8 cellular contexts compared by ENCODE assay signal in the genomic region with DNA sequence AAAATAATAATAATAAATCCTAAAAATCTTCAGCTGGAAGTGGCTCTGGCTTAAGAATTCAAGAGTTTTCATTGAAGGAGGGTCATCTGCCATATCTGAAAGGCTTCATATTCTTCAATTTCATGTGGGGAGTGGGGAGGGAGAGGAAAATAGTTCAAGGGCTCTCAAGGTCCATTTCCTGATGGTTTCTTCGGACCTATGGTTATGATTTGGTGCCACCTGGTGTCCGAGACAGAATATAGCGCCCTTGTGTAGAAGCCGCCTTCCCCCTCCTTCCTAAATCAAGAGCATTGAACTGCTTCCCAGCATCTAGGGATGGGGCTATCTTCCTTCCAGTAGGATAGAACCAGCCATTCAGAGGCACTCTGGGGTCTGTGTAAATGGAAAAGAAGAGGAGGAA. TPM values are rescaled to one million over a fixed set of nuclear protein-coding genes. Genes with fewer than 3 reads are reported as not detected.
DNase-seq lines count a peak whose midpoint lies in the region; ATAC-seq and TF ChIP-seq lines count a peak whose summit lies in the region.

No MANE protein-coding gene starts in this region.

- DNase-seq in AG04450 (ENCODE audit: low read depth, low spot score) (peak; percentile 27), GM13977 (ENCODE audit: low spot score) (peak; percentile 64), NCI-H1694 treated with DMSO at 0.1 percent for 48 hours (lab: John Stamatoyannopoulos, UW) (peak; percentile 16), T1000 (lab: John Stamatoyannopoulos, UW) (peak; percentile 2), left kidney (ENCODE audit: low read depth, low spot score) (peak; percentile 81)
- DNase-seq in central memory CD4-positive, alpha-beta T cell = peak; percentile 34
- DNase-seq in stimulated activated naive B cell treated with anti-CD40 and anti-IgM and Interleukin-4, amounts not matched to agents 10 μg/mL and 1 μg/mL and 100 μg/mL, for 72 hours = peak; percentile 12

- no peaks in the 10 kb centered on the region for H3K9me3 Mint-ChIP-seq in stimulated activated naive B cell treated with anti-CD40 and anti-IgM and Interleukin-4, amounts not matched to agents 10 μg/mL and 1 μg/mL and 100 μg/mL, for 72 hours

- POLR2A ChIA-PET in AG04450 (lab: Yijun Ruan, JAX) = no interaction called here

- H3K27ac ChIP-seq in AG04450 (ENCODE audit: low read depth, low read length) = no peak overlapping the region

- peaks cover 0 to 4% of the 10 kb centered on the region in 2 donors for H3K27me3 Mint-ChIP-seq in stimulated activated naive B cell treated with anti-CD40 and anti-IgM and Interleukin-4, amounts not matched to agents 10 μg/mL and 1 μg/mL and 100 μg/mL, for 72 hours

- TF ChIP-seq CTCF in AG04450 (IDR thresholded peaks at IDR 0.05; ENCODE audit: low read depth, low read length) (peak; percentile 59), GM13977 (IDR thresholded peaks at IDR 0.05; ENCODE audit: extremely low read depth, insufficient read depth, missing control alignments) (peak; percentile 81)

- ATAC-seq in stimulated activated naive B cell treated with anti-CD40 and anti-IgM and Interleukin-4, amounts not matched to agents 10 μg/mL and 1 μg/mL and 100 μg/mL, for 72 hours (replicated peaks) = no peak
- no peak for ATAC-seq in HG03139 (IDR thresholded peaks at IDR 0.05; ENCODE audit: unreplicated experiment)

- CTCF ChIA-PET in AG04450 (lab: Charles Lee) = interaction anchor here (1.1 to 4.9 kb wide), 4 partner anchors 181 to 410 kb away, joined by 3 to 51 read pairs (median 16); no protein-coding TSS in a partner anchor

- no peak overlapping the region for H3K4me3 Mint-ChIP-seq in stimulated activated naive B cell treated with anti-CD40 and anti-IgM and Interleukin-4, amounts not matched to agents 10 μg/mL and 1 μg/mL and 100 μg/mL, for 72 hours

- H3K27me3 ChIP-seq in AG04450 (ENCODE audit: control insufficient read depth, insufficient read depth, low read length) = no peaks in the 10 kb centered on the region

- H3K4me3 ChIP-seq in AG04450 (ENCODE audit: low read depth, low read length) = no peak overlapping the region

- no peaks in the 10 kb centered on the region for H3K9me3 ChIP-seq in AG04450 (ENCODE audit: control insufficient read depth, insufficient read depth, low read length)

- H3K27ac Mint-ChIP-seq in stimulated activated naive B cell treated with anti-CD40 and anti-IgM and Interleukin-4, amounts not matched to agents 10 μg/mL and 1 μg/mL and 100 μg/mL, for 72 hours = no peak overlapping the region

- in situ Hi-C loops in GM13977 (cut with MboI; ENCODE audit: low pct_unique_long_range_greater_than_20kb, low sequenced_read_pairs, unreplicated experiment) = loop anchor here (10.0 kb wide), 1 partner anchor 184 kb away; no protein-coding TSS in a partner anchor

- H3K36me3 Mint-ChIP-seq in stimulated activated naive B cell treated with anti-CD40 and anti-IgM and Interleukin-4, amounts not matched to agents 10 μg/mL and 1 μg/mL and 100 μg/mL, for 72 hours = peaks cover 1 to 12% of the 10 kb centered on the region in 2 donors

- peaks cover 1 to 8% of the 10 kb centered on the region in 2 donors for H3K4me1 Mint-ChIP-seq in stimulated activated naive B cell treated with anti-CD40 and anti-IgM and Interleukin-4, amounts not matched to agents 10 μg/mL and 1 μg/mL and 100 μg/mL, for 72 hours

RNA-seq across cellular contexts. Expression of a gene that starts 34.3 kb away (rescaled TPM):
- 0.36 and 0.42 TPM in 2 replicates for polyA plus RNA-seq in AG04450 (2011; rRNA removed)
- 0.37 and 0.43 TPM in 2 replicates for polyA minus RNA-seq in AG04450 (2011; rRNA and poly(A)+ RNA removed)

RNA-seq across cellular contexts. Expression of a gene that starts 44.1 kb away (rescaled TPM):
- not detected in 2 replicates for polyA plus RNA-seq in AG04450 (2011; rRNA removed)
- polyA minus RNA-seq in AG04450 (2011; rRNA and poly(A)+ RNA removed) = not detected in 2 replicates

Comparison
In these comparisons a context has a peak if more than half of its experiments do, and no peak if none do; other contexts are left out.
1. DNase-seq: peak in every context shown above with its lines; median percentile 81 in left kidney; 64 in GM13977; 34 in central memory CD4-positive, alpha-beta T cell; 27 in AG04450; 16 in NCI-H1694 treated with DMSO at 0.1 percent for 48 hours; 12 in stimulated activated naive B cell treated with anti-CD40 and anti-IgM and Interleukin-4, amounts not matched to agents 10 μg/mL and 1 μg/mL and 100 μg/mL, for 72 hours; 2 in T1000.